Comparison of ENCODE assay signal across 1 cellular context in the genomic region with DNA sequence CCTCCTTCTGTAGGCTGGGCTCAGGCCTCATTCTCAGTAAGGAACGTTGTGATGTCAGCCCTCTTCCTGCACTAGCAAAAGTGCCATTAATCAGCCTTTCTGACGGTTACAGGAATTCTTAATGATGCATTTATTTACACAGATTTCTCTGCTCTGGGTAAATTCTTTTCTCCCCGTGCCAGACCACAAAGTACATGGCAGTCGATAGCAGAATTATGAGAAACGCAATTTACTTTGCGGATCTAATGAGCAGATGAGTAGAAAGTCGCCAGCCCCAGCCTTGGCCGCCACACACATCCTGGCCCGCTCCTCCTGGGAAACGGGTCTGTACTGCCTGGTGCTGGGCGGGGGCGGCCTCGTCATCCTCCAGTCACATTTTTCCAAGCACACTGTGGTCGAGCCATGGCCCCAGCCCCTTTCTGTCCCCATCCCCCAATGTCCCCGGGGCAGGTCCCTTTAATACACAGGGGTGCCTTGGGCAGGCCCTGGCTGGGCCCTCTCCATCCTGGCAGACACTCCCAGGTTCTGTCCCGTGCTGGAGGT.
TF ChIP-seq lines count a peak whose summit lies in the region.

No MANE protein-coding gene starts in this region.

TF ChIP-seq in HEK293, 187 proteins besides CTCF, POLR2A, EP300 and RAD21 (continued from another document and continues in another):
- TF ChIP-seq, protein P1, sequence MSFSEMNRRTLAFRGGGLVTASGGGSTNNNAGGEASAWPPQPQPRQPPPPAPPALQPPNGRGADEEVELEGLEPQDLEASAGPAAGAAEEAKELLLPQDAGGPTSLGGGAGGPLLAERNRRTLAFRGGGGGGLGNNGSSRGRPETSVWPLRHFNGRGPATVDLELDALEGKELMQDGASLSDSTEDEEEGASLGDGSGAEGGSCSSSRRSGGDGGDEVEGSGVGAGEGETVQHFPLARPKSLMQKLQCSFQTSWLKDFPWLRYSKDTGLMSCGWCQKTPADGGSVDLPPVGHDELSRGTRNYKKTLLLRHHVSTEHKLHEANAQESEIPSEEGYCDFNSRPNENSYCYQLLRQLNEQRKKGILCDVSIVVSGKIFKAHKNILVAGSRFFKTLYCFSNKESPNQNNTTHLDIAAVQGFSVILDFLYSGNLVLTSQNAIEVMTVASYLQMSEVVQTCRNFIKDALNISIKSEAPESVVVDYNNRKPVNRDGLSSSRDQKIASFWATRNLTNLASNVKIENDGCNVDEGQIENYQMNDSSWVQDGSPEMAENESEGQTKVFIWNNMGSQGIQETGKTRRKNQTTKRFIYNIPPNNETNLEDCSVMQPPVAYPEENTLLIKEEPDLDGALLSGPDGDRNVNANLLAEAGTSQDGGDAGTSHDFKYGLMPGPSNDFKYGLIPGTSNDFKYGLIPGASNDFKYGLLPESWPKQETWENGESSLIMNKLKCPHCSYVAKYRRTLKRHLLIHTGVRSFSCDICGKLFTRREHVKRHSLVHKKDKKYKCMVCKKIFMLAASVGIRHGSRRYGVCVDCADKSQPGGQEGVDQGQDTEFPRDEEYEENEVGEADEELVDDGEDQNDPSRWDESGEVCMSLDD (tag by site-specific recombination; IDR thresholded peaks at IDR 0.05): no peak
- TF ChIP-seq ZBTB20 (tag by site-specific recombination; IDR thresholded peaks at IDR 0.05) (peak; percentile 95), ZNF585B (tag by site-specific recombination; IDR thresholded peaks at IDR 0.05) (no peak), ZBTB8A (tag by site-specific recombination; IDR thresholded peaks at IDR 0.05) (peak; percentile 66), ZNF624 (tag by site-specific recombination; IDR thresholded peaks at IDR 0.05) (no peak), ZNF670 (tag by site-specific recombination; IDR thresholded peaks at IDR 0.05; ENCODE audit: low read depth) (no peak), ZNF335 (tag by site-specific recombination; conservative IDR thresholded peaks at IDR 0.05) (no peak), ZNF132 (tag by site-specific recombination; IDR thresholded peaks at IDR 0.05; ENCODE audit: borderline replicate concordance) (no peak), ZNF776 (tag by site-specific recombination; IDR thresholded peaks at IDR 0.05; ENCODE audit: borderline replicate concordance) (no peak), ZFP69B (tag by site-specific recombination; IDR thresholded peaks at IDR 0.05) (no peak), ZNF202 (tag by site-specific recombination; IDR thresholded peaks at IDR 0.05; ENCODE audit: borderline replicate concordance) (no peak), ZNF785 (tag by site-specific recombination; IDR thresholded peaks at IDR 0.05) (no peak), ZNF174 (tag by site-specific recombination; IDR thresholded peaks at IDR 0.05) (no peak), BCL11A (tag by site-specific recombination; IDR thresholded peaks at IDR 0.05; ENCODE audit: low read depth) (0 out of 2 replicates have a peak, but pooled peaks have one; percentile 49), FEZF1 (tag by site-specific recombination; IDR thresholded peaks at IDR 0.05) (peak; percentile 64), ZIC2 (tag by site-specific recombination; IDR thresholded peaks at IDR 0.05) (no peak), SETDB1 (IDR thresholded peaks at IDR 0.05; ENCODE audit: insufficient read length, low read length) (no peak), ZNF184 (tag by site-specific recombination; IDR thresholded peaks at IDR 0.05) (peak; percentile 83; the same call in 1 of the 2 replicates), ZNF311 (tag by site-specific recombination; IDR thresholded peaks at IDR 0.05; ENCODE audit: borderline replicate concordance) (no peak), SCRT2 (tag by site-specific recombination; IDR thresholded peaks at IDR 0.05) (no peak), ZNF792 (tag by site-specific recombination; IDR thresholded peaks at IDR 0.05) (no peak), GLI4 (tag by site-specific recombination; IDR thresholded peaks at IDR 0.05) (no peak), ZBTB21 (tag by site-specific recombination; IDR thresholded peaks at IDR 0.05) (peak; percentile 80), ZNF529 (tag by site-specific recombination; IDR thresholded peaks at IDR 0.05; ENCODE audit: insufficient replicate concordance) (no peak), MYNN (tag by site-specific recombination; IDR thresholded peaks at IDR 0.05; ENCODE audit: borderline replicate concordance) (no peak), ZNF2 (tag by site-specific recombination; IDR thresholded peaks at IDR 0.05) (no peak), ZNF146 (tag by site-specific recombination; IDR thresholded peaks at IDR 0.05) (no peak), ZNF473 (tag by site-specific recombination; IDR thresholded peaks at IDR 0.05) (no peak), ZNF292 (tag by site-specific recombination; IDR thresholded peaks at IDR 0.05; ENCODE audit: borderline replicate concordance, low read depth) (no peak), ZNF133 (tag by site-specific recombination; IDR thresholded peaks at IDR 0.05) (no peak), ZNF514 (tag by site-specific recombination; IDR thresholded peaks at IDR 0.05) (no peak), HOXC10 (CRISPR knock-in tag; IDR thresholded peaks at IDR 0.05) (no peak), ZNF626 (tag by site-specific recombination; IDR thresholded peaks at IDR 0.05) (no peak), ZNF366 (tag by site-specific recombination; conservative IDR thresholded peaks at IDR 0.05) (peak; percentile 58; the same call in 1 of the 2 replicates), GLIS1 (tag by site-specific recombination; IDR thresholded peaks at IDR 0.05) (no peak; the same call in 1 of the 2 replicates), ZNF16 (tag by site-specific recombination; IDR thresholded peaks at IDR 0.05; ENCODE audit: low read depth) (no peak), TRIM28 (IDR thresholded peaks at IDR 0.05; ENCODE audit: borderline replicate concordance, low read length) (no peak), TCF7L2 (IDR thresholded peaks at IDR 0.05; ENCODE audit: borderline replicate concordance, low read depth, low read length) (no peak), KLF1 (tag by site-specific recombination; IDR thresholded peaks at IDR 0.05) (peak; percentile 69), KLF16 (tag by site-specific recombination; IDR thresholded peaks at IDR 0.05) (no peak), ZNF777 (tag by site-specific recombination; IDR thresholded peaks at IDR 0.05; ENCODE audit: borderline replicate concordance) (no peak), ZNF391 (tag by site-specific recombination; IDR thresholded peaks at IDR 0.05; ENCODE audit: borderline replicate concordance, low read depth) (no peak), KLF9 (tag by site-specific recombination; IDR thresholded peaks at IDR 0.05; ENCODE audit: low read depth) (no peak), ZBTB1 (tag by site-specific recombination; IDR thresholded peaks at IDR 0.05) (peak; percentile 65; the same call in 1 of the 2 replicates), ZFHX2 (tag by site-specific recombination; conservative IDR thresholded peaks at IDR 0.05) (peak; percentile 11; the same call in 1 of the 2 replicates), SCRT1 (tag by site-specific recombination; IDR thresholded peaks at IDR 0.05; ENCODE audit: borderline replicate concordance) (no peak), OSR2 (tag by site-specific recombination; IDR thresholded peaks at IDR 0.05) (peak; percentile 63), ZNF658 (tag by site-specific recombination; IDR thresholded peaks at IDR 0.05) (no peak), ZNF623 (tag by site-specific recombination; IDR thresholded peaks at IDR 0.05) (no peak)
- TF ChIP-seq, protein P2, sequence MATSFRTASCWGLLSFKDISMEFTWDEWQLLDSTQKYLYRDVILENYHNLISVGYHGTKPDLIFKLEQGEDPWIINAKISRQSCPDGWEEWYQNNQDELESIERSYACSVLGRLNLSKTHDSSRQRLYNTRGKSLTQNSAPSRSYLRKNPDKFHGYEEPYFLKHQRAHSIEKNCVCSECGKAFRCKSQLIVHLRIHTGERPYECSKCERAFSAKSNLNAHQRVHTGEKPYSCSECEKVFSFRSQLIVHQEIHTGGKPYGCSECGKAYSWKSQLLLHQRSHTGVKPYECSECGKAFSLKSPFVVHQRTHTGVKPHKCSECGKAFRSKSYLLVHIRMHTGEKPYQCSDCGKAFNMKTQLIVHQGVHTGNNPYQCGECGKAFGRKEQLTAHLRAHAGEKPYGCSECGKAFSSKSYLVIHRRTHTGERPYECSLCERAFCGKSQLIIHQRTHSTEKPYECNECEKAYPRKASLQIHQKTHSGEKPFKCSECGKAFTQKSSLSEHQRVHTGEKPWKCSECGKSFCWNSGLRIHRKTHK (tag by site-specific recombination; IDR thresholded peaks at IDR 0.05): no peak
- TF ChIP-seq, protein P3, sequence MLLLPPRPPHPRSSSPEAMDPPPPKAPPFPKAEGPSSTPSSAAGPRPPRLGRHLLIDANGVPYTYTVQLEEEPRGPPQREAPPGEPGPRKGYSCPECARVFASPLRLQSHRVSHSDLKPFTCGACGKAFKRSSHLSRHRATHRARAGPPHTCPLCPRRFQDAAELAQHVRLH (tag by site-specific recombination; IDR thresholded peaks at IDR 0.05): no peak
- TF ChIP-seq, protein P4, sequence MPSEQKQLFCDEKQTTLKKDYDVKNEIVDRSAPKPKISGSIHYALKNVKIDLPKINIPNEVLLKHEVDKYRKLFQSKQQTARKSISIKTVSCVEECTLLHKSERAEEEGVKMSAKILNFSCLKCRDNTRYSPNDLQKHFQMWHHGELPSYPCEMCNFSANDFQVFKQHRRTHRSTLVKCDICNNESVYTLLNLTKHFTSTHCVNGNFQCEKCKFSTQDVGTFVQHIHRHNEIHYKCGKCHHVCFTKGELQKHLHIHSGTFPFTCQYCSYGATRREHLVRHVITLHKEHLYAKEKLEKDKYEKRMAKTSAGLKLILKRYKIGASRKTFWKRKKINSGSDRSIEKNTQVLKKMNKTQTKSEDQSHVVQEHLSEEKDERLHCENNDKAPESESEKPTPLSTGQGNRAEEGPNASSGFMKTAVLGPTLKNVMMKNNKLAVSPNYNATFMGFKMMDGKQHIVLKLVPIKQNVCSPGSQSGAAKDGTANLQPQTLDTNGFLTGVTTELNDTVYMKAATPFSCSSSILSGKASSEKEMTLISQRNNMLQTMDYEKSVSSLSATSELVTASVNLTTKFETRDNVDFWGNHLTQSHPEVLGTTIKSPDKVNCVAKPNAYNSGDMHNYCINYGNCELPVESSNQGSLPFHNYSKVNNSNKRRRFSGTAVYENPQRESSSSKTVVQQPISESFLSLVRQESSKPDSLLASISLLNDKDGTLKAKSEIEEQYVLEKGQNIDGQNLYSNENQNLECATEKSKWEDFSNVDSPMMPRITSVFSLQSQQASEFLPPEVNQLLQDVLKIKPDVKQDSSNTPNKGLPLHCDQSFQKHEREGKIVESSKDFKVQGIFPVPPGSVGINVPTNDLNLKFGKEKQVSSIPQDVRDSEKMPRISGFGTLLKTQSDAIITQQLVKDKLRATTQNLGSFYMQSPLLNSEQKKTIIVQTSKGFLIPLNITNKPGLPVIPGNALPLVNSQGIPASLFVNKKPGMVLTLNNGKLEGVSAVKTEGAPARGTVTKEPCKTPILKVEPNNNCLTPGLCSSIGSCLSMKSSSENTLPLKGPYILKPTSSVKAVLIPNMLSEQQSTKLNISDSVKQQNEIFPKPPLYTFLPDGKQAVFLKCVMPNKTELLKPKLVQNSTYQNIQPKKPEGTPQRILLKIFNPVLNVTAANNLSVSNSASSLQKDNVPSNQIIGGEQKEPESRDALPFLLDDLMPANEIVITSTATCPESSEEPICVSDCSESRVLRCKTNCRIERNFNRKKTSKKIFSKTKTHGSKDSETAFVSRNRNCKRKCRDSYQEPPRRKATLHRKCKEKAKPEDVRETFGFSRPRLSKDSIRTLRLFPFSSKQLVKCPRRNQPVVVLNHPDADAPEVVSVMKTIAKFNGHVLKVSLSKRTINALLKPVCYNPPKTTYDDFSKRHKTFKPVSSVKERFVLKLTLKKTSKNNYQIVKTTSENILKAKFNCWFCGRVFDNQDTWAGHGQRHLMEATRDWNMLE (tag by site-specific recombination; conservative IDR thresholded peaks at IDR 0.05; ENCODE audit: low read depth): 0 out of 2 replicates have a peak, but pooled peaks have one; percentile 23
- TF ChIP-seq, protein P5, sequence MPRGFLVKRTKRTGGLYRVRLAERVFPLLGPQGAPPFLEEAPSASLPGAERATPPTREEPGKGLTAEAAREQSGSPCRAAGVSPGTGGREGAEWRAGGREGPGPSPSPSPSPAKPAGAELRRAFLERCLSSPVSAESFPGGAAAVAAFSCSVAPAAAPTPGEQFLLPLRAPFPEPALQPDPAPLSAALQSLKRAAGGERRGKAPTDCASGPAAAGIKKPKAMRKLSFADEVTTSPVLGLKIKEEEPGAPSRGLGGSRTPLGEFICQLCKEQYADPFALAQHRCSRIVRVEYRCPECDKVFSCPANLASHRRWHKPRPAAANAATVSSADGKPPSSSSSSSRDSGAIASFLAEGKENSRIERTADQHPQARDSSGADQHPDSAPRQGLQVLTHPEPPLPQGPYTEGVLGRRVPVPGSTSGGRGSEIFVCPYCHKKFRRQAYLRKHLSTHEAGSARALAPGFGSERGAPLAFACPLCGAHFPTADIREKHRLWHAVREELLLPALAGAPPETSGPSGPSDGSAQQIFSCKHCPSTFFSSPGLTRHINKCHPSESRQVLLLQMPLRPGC (tag by site-specific recombination; IDR thresholded peaks at IDR 0.05): peak; percentile 84
- TF ChIP-seq, protein P6, sequence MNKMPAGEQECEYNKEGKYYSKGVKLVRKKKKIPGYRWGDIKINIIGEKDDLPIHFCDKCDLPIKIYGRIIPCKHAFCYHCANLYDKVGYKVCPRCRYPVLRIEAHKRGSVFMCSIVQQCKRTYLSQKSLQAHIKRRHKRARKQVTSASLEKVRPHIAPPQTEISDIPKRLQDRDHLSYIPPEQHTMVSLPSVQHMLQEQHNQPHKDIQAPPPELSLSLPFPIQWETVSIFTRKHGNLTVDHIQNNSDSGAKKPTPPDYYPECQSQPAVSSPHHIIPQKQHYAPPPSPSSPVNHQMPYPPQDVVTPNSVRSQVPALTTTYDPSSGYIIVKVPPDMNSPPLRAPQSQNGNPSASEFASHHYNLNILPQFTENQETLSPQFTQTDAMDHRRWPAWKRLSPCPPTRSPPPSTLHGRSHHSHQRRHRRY (tag by site-specific recombination; IDR thresholded peaks at IDR 0.05): no peak
- TF ChIP-seq, protein P7, sequence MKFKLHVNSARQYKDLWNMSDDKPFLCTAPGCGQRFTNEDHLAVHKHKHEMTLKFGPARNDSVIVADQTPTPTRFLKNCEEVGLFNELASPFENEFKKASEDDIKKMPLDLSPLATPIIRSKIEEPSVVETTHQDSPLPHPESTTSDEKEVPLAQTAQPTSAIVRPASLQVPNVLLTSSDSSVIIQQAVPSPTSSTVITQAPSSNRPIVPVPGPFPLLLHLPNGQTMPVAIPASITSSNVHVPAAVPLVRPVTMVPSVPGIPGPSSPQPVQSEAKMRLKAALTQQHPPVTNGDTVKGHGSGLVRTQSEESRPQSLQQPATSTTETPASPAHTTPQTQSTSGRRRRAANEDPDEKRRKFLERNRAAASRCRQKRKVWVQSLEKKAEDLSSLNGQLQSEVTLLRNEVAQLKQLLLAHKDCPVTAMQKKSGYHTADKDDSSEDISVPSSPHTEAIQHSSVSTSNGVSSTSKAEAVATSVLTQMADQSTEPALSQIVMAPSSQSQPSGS (tag by site-specific recombination; IDR thresholded peaks at IDR 0.05; ENCODE audit: low read depth): peak; percentile 48; the same call in 1 of the 2 replicates
